8 cellular contexts compared by ENCODE assay signal in the genomic region with DNA sequence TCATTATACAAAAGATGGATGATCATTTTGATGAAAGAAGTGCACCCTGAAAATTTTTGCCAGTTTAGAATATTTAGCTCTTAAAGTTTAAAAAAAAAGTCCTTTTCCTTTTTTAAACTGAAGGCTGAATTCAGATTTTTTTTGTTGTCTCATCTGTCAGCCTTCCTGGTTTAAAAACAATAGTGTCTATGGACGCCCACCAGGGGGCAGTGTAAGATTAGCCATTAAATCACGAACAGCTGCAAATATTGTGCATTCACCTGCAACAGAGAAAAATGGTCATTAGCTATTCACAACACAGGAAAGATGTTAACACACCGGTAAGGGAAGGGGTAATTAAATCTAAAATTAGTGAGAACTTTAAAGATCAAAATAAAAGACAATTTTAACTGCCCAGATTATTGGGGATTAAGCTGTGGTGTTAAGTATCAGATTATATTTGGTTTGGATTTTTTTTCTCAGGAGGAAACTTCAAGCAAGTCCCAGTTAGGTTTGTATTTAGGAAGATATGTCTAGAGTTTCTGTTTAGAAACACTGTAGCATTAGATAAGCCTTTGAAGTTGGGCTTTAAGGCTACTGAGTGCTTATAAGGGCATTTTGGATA. TPM values are rescaled to one million over a fixed set of nuclear protein-coding genes. Genes with fewer than 3 reads are reported as not detected.
DNase-seq lines count a peak whose midpoint lies in the region; ATAC-seq and TF ChIP-seq lines count a peak whose summit lies in the region.

No MANE protein-coding gene starts in this region.

- POLR2A ChIA-PET in PC-3 (lab: Charles Lee; ENCODE audit: unreplicated experiment): interaction anchor here (0.6 to 0.8 kb wide), 3 partner anchors 434 to 505 kb away, joined by 3 to 8 read pairs (median 6); partner anchors contain the start of gene USP9X

- 1% methylated on average over 3 of the region's 3 CpGs; no CpG with 5 or more reads in 1 of the 2 donors for WGBS in transverse colon (ENCODE audit: low coverage in 1 of 2), 2 donors

- no peaks in the 10 kb centered on the region for H3K4me1 ChIP-seq in PC-3 (ENCODE audit: insufficient read depth, low read length)
- peaks cover 0 to 5% (median 2%) of the 10 kb centered on the region in 4 donors for H3K4me1 ChIP-seq in transverse colon

- no peaks in the 10 kb centered on the region for H3K27me3 ChIP-seq in PC-3 (ENCODE audit: low read length)
- H3K27me3 ChIP-seq in transverse colon: no peaks in the 10 kb centered on the region

- H3K4me3 ChIP-seq in Jurkat, Clone E6-1 (ENCODE audit: low read length): no peak overlapping the region
- H3K4me3 ChIP-seq in PC-3 (ENCODE audit: low read length): no peak overlapping the region
- no peak overlapping the region for H3K4me3 ChIP-seq in transverse colon

- TF ChIP-seq POLR2A in transverse colon (IDR thresholded peaks at IDR 0.05): no peak

- no peak overlapping the region for H3K4me2 ChIP-seq in PC-3 (ENCODE audit: low read length)

- ATAC-seq in PC-3 (no peak), GM21825 (IDR thresholded peaks at IDR 0.05; ENCODE audit: unreplicated experiment) (no peak)

- intact Hi-C loops in PC-3 (cut with micrococcal nuclease) (loop anchor here (1.0 to 5.0 kb wide), 3 partner anchors 143 to 271 kb away; no protein-coding TSS in a partner anchor), transverse colon (cut with DNase I; ENCODE audit: low total_unique reads) (no loop called here)

- peak; percentile 72 for DNase-seq in CD1c-positive myeloid dendritic cell (ENCODE audit: extremely low spot score)
- peak; percentile 50 for DNase-seq in Jurkat, Clone E6-1 (ENCODE audit: low read depth, low spot score)
- peak; percentile 69 for DNase-seq in PC-3
- peak; percentile 73 for DNase-seq in activated T-cell treated with anti-CD3 and anti-CD28 coated beads, Interleukin-2, amount 50 U/mL, for 24 hours
- peak; percentile 67 for DNase-seq in fibroblast of peridontal ligament (ENCODE audit: extremely low read depth)
- peak; percentile 22 for DNase-seq in occipital lobe (lab: John Stamatoyannopoulos, UW)
- DNase-seq in transverse colon: peak; percentile 76

- no peak for TF ChIP-seq EP300 in transverse colon (IDR thresholded peaks at IDR 0.05; ENCODE audit: low read depth)

- TF ChIP-seq CTCF in PC-3 (conservative IDR thresholded peaks at IDR 0.05; ENCODE audit: low read depth, low read length) (peak; percentile 82), transverse colon (IDR thresholded peaks at IDR 0.05) (peak; percentile 61 to 91 (median 70))

- BruUV-seq in PC-3 (replicated peaks; lab: Mats Ljungman, UMichigan): no TSS peak

- H3F3A ChIP-seq in PC-3 (ENCODE audit: low read length, unreplicated experiment): no peaks in the 10 kb centered on the region

- in situ Hi-C loops in transverse colon (cut with MboI; ENCODE audit: low pct_ligation_motif_present in 1 of 4, low pct_unique_long_range_greater_than_20kb in 1 of 4, low sequenced_read_pairs in 3 of 4): loop anchor here (10.0 to 25.0 kb wide), 4 partner anchors 136 to 486 kb away; no protein-coding TSS in a partner anchor

- H3K36me3 Mint-ChIP-seq in activated T-cell treated with anti-CD3 and anti-CD28 coated beads, Interleukin-2, amount 50 U/mL, for 24 hours (ENCODE audit: low read depth): peaks cover 38% of the 10 kb centered on the region

- no peak overlapping the region for H3K27ac Mint-ChIP-seq in activated T-cell treated with anti-CD3 and anti-CD28 coated beads, Interleukin-2, amount 50 U/mL, for 24 hours

- H4K20me1 ChIP-seq in PC-3 (ENCODE audit: low read length): no peaks in the 10 kb centered on the region

- H3K4me3 Mint-ChIP-seq in activated T-cell treated with anti-CD3 and anti-CD28 coated beads, Interleukin-2, amount 50 U/mL, for 24 hours: no peak overlapping the region

- peaks cover 6% of the 10 kb centered on the region for H3K79me2 ChIP-seq in PC-3 (ENCODE audit: low read length)

- H3K9me2 ChIP-seq in PC-3 (replicated peaks; ENCODE audit: low read length): no peaks in the 10 kb centered on the region

- CTCF ChIA-PET in PC-3 (lab: Charles Lee): interaction anchor here (0.5 to 2.6 kb wide), 7 partner anchors 49 to 512 kb away, joined by 3 to 27 read pairs (median 6); partner anchors contain the start of gene MED14

- H3K9me3 ChIP-seq in PC-3 (ENCODE audit: low read length) (no peaks in the 10 kb centered on the region), transverse colon (no peaks in the 10 kb centered on the region)

- no peaks in the 10 kb centered on the region for H3K9me3 Mint-ChIP-seq in activated T-cell treated with anti-CD3 and anti-CD28 coated beads, Interleukin-2, amount 50 U/mL, for 24 hours

- H3K36me3 ChIP-seq in PC-3 (ENCODE audit: low read depth, low read length) (peaks cover 15% of the 10 kb centered on the region; the same call in 1 of the 2 replicates), transverse colon (no peaks in the 10 kb centered on the region)

- H3K9ac ChIP-seq in PC-3 (ENCODE audit: low read length): no peak overlapping the region

- H3K27ac ChIP-seq in PC-3 (ENCODE audit: low read length) (no peak overlapping the region), transverse colon (no peak overlapping the region)

- peaks cover 13% of the 10 kb centered on the region for H3K4me1 Mint-ChIP-seq in activated T-cell treated with anti-CD3 and anti-CD28 coated beads, Interleukin-2, amount 50 U/mL, for 24 hours (ENCODE audit: low read depth)

- no peak overlapping the region for H2AFZ ChIP-seq in PC-3 (ENCODE audit: low read length)

- H3K27me3 Mint-ChIP-seq in activated T-cell treated with anti-CD3 and anti-CD28 coated beads, Interleukin-2, amount 50 U/mL, for 24 hours: no peaks in the 10 kb centered on the region

RNA-seq across cellular contexts. Expression of gene CXorf38, which starts 4.4 kb away (rescaled TPM):
- polyA plus RNA-seq in Jurkat, Clone E6-1 (2012; ENCODE audit: insufficient read depth, insufficient read length): 13.3 TPM
- total RNA-seq in PC-3 (2014; rRNA removed) (16.2 and 18.3 TPM in 2 replicates), occipital lobe (10.6 TPM), transverse colon (10 to 100 TPM in 3 of 4 donors, 1 to 10 TPM in 1; 5.4 to 18.6 (median 12.1) TPM)

RNA-seq across cellular contexts. Expression of gene MPC1L, which starts 28.5 kb away (rescaled TPM):
- not detected for polyA plus RNA-seq in Jurkat, Clone E6-1 (2012; ENCODE audit: insufficient read depth, insufficient read length)
- not detected in 2 replicates for total RNA-seq in PC-3 (2014; rRNA removed)
- total RNA-seq in occipital lobe: not detected
- not detected for total RNA-seq in transverse colon

Comparison
In these comparisons a context has a peak if more than half of its experiments do, and no peak if none do; other contexts are left out.
1. DNase-seq: peak in every context shown above with its lines; median percentile 76 in transverse colon; 73 in activated T-cell treated with anti-CD3 and anti-CD28 coated beads, Interleukin-2, amount 50 U/mL, for 24 hours; 72 in CD1c-positive myeloid dendritic cell; 69 in PC-3; 67 in fibroblast of peridontal ligament; 50 in Jurkat, Clone E6-1; 22 in occipital lobe.